In the genomic region with DNA sequence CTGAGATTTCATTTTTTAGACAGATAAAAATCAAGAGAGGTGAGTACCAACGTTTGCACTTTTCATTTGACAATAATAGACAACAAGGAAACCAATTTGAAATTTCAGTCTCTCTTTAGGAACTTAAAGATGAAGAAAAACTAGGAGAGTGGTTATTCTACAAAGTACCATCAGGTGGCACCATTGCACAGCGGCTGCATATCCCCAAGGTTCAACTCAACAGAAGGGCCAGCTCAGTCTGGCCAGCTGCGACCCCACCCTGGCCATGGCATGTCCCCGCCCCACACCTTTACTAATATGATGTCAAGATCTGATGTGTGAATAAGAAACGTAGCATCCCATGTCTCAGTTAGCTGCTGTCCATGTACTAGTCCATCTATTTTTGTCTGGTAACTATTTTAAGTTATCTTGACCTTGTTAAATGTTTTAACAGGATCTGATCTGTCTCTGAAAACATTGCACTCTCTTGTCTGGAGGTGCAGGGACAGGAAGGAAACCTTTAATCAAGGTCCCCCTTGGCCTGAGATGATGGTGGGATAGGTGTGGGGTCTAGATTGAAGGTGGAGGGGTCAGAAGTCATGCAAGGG, we compare ENCODE assay signal across 9 cellular contexts. TPM values are rescaled to one million over a fixed set of nuclear protein-coding genes. Genes with fewer than 3 reads are reported as not detected.
DNase-seq lines count a peak whose midpoint lies in the region; ATAC-seq and TF ChIP-seq lines count a peak whose summit lies in the region.
"Had no signal": no experiment of that assay in that cellular context is flagged by ENCODE, and none has a peak within 500 bp of the region (broad histone marks: within the 10 kb centered on the region; RNA-seq: fewer than 3 reads in every experiment).

No MANE protein-coding gene starts in this region.

- H3K27me3 ChIP-seq in MM.1S (replicated peaks; ENCODE audit: insufficient read depth, low read length) (no peaks in the 10 kb centered on the region), SU-DHL-6 (ENCODE audit: low read length) (no peaks in the 10 kb centered on the region), thyroid gland (no peaks in the 10 kb centered on the region)

- no peak for ATAC-seq in HG03097 (IDR thresholded peaks at IDR 0.05; ENCODE audit: low FRiP score, unreplicated experiment)
- ATAC-seq: effector memory CD8-positive, alpha-beta T cell had no signal

- H3K4me3 ChIP-seq in MM.1S (ENCODE audit: low read length) (no peak overlapping the region), SU-DHL-6 (ENCODE audit: insufficient read depth, low read length, poor library complexity, severe bottlenecking) (no peak overlapping the region), thyroid gland (replicated peaks in 1 of 3) (no peak overlapping the region)

- H3K4me2 ChIP-seq in MM.1S (ENCODE audit: low read depth, low read length) (no peak overlapping the region), SU-DHL-6 (ENCODE audit: low read depth, low read length, poor library complexity, severe bottlenecking) (no peak overlapping the region)

- TF ChIP-seq POLR2A in thyroid gland (IDR thresholded peaks at IDR 0.05) = no peak

- H3K27ac ChIP-seq in MM.1S (ENCODE audit: low read length) (no peak overlapping the region), SU-DHL-6 (ENCODE audit: low read depth, low read length) (no peak overlapping the region), thyroid gland (peak overlapping the region in 1 of 3 donors; percentile 11)

- intact Hi-C loops in thyroid gland (cut with DNase I) = loop anchor here (5.0 kb wide), 1 partner anchor 187 kb away; no protein-coding TSS in a partner anchor

- H3K36me3 ChIP-seq in MM.1S (replicated peaks; ENCODE audit: insufficient read depth, low read length) = no peaks in the 10 kb centered on the region
- no peaks in the 10 kb centered on the region for H3K36me3 ChIP-seq in SU-DHL-6 (ENCODE audit: low read length)
- H3K36me3 ChIP-seq in thyroid gland = no peaks in the 10 kb centered on the region

- H3K9me2 ChIP-seq in MM.1S (replicated peaks; ENCODE audit: insufficient read depth, low read length) (no peaks in the 10 kb centered on the region), SU-DHL-6 (replicated peaks; ENCODE audit: insufficient read depth, low read length) (no peaks in the 10 kb centered on the region)

- H2AFZ ChIP-seq in MM.1S (ENCODE audit: low read length) (no peak overlapping the region), SU-DHL-6 (ENCODE audit: low read depth, low read length, severe bottlenecking) (no peak overlapping the region)

- H3F3A ChIP-seq in MM.1S (ENCODE audit: insufficient read depth, low read length) = no peaks in the 10 kb centered on the region
- H3F3A ChIP-seq in SU-DHL-6 (ENCODE audit: insufficient read depth) = no peaks in the 10 kb centered on the region

- no peaks in the 10 kb centered on the region for H3K9me3 ChIP-seq in MM.1S (replicated peaks; ENCODE audit: insufficient read depth, low read length)
- H3K9me3 ChIP-seq in SU-DHL-6 (ENCODE audit: insufficient read depth, low read length) = no peaks in the 10 kb centered on the region
- H3K9me3 ChIP-seq in thyroid gland = no peaks in the 10 kb centered on the region

- peak; percentile 68 for DNase-seq in activated effector memory CD4-positive, alpha-beta T cell treated with anti-CD3 and anti-CD28 coated beads, Interleukin-2, amount 50 U/mL, for 16 hours
- DNase-seq in activated effector memory CD4-positive, alpha-beta T cell treated with Interleukin-2 at 50 U/mL for 16 hours = no peak
- DNase-seq in MM.1S (peak; percentile 50), ecto neural progenitor cell (ENCODE audit: low spot score) (peak; percentile 71), lung microvascular endothelial cell (ENCODE audit: low read depth in 2 of 2) (peak; percentile 76 to 84), thyroid gland (peak; percentile 56)

- WGBS in thyroid gland, 2 donors = 0 to 2% methylated on average over 5 of the region's 5 CpGs

- H3K79me2 ChIP-seq in MM.1S (ENCODE audit: low read length) = no peaks in the 10 kb centered on the region
- H3K79me2 ChIP-seq in SU-DHL-6 (ENCODE audit: insufficient read depth, low read length) = no peaks in the 10 kb centered on the region

- TF ChIP-seq CTCF in MM.1S (IDR thresholded peaks at IDR 0.05; ENCODE audit: low read length) (peak; percentile 80), SU-DHL-6 (IDR thresholded peaks at IDR 0.05; ENCODE audit: insufficient read depth, low read length, poor library complexity, severe bottlenecking) (peak; percentile 48), thyroid gland (IDR thresholded peaks at IDR 0.05) (peak; percentile 68 to 93 (median 87))

- H3K9ac ChIP-seq in MM.1S (ENCODE audit: low read length) (no peak overlapping the region), SU-DHL-6 (ENCODE audit: low read length) (no peak overlapping the region)

- H3K4me1 ChIP-seq in MM.1S (ENCODE audit: low read length) (no peaks in the 10 kb centered on the region), thyroid gland (peaks cover 0 to 10% of the 10 kb centered on the region in 2 donors)

- H4K20me1 ChIP-seq in MM.1S (ENCODE audit: insufficient read depth, low read length) (no peaks in the 10 kb centered on the region), SU-DHL-6 (ENCODE audit: low read depth, low read length) (no peaks in the 10 kb centered on the region)

RNA-seq across cellular contexts. Expression of gene CGNL1, which starts 35.5 kb away (rescaled TPM):
- 17.9 and 38.3 TPM in 2 replicates for total RNA-seq in lung microvascular endothelial cell
- 10 to 100 TPM; 40.7 to 74.4 (median 56.0) TPM for total RNA-seq in thyroid gland
